In genomic region chr12:75479963-75480461, GRCh38 we compare ENCODE assay signal across 8 cellular contexts. TPM values are rescaled to one million over a fixed set of nuclear protein-coding genes. Genes with fewer than 3 reads are reported as not detected.
DNase-seq lines count a peak whose midpoint lies in the region; ATAC-seq and TF ChIP-seq lines count a peak whose summit lies in the region.

No MANE protein-coding gene starts in this region.

- H3K36me3 Mint-ChIP-seq in progenitor cell of endocrine pancreas (ENCODE audit: insufficient read depth) = no peaks in the 10 kb centered on the region

- no peak overlapping the region for H2BK12ac ChIP-seq in neuronal stem cell (ENCODE audit: low read length)

- H3K79me1 ChIP-seq in neuronal stem cell (ENCODE audit: low read depth, low read length) = no peaks in the 10 kb centered on the region

- peak overlapping the region in 58 of 59 donors; percentile 10 to 76 (median 53) for H3K4me3 ChIP-seq in dorsolateral prefrontal cortex
- no peak overlapping the region for H3K4me3 ChIP-seq in neuronal stem cell (ENCODE audit: low read length in 2 of 2)

- no peak overlapping the region for H3K4ac ChIP-seq in neuronal stem cell (ENCODE audit: low read length)

- no peak overlapping the region for H3K14ac ChIP-seq in neuronal stem cell (ENCODE audit: low read length)

- H3K9me3 Mint-ChIP-seq in progenitor cell of endocrine pancreas (ENCODE audit: low read depth) = no peaks in the 10 kb centered on the region

- WGBS in neuronal stem cell (ENCODE audit: extremely low coverage in 2 of 2, insufficient read length in 2 of 2, insufficient replicate concordance in 1 of 2), 2 donors = no CpG with 5 or more reads among the region's 2 CpGs

- peaks cover 0 to 10% of the 10 kb centered on the region in 2 donors for H3K4me1 ChIP-seq in neuronal stem cell (ENCODE audit: control insufficient read depth in 2 of 2, insufficient read depth in 1 of 2, low read depth in 1 of 2, low read length in 2 of 2)

- no peaks in the 10 kb centered on the region for H3K27me3 Mint-ChIP-seq in progenitor cell of endocrine pancreas

- intact Hi-C loops in dorsolateral prefrontal cortex (cut with DNase I) = loop anchor here (10.0 kb wide), 3 partner anchors 85 to 785 kb away; partner anchors contain the start of genes CAPS2 (in 1 of the 2), GLIPR1L1 (in 1 of the 2) and GLIPR1L2 (in 1 of the 2)

- H4K8ac ChIP-seq in neuronal stem cell (ENCODE audit: low read depth, low read length) = no peak overlapping the region

- peak overlapping the region; percentile 68 for H2AFZ ChIP-seq in neuronal stem cell (ENCODE audit: low read length)

- H3K23ac ChIP-seq in neuronal stem cell (ENCODE audit: low read depth, low read length, poor library complexity) = no peak overlapping the region

- H3K27ac ChIP-seq in dorsolateral prefrontal cortex = peak overlapping the region in 40 of 59 donors; percentile 12 to 83 (median 60)
- no peak overlapping the region for H3K27ac ChIP-seq in neuronal stem cell (replicated peaks; ENCODE audit: low read length)

- peaks cover 1% of the 10 kb centered on the region for H3K4me1 Mint-ChIP-seq in progenitor cell of endocrine pancreas (ENCODE audit: low read depth)

- H3K4me2 ChIP-seq in neuronal stem cell (ENCODE audit: insufficient read depth, low read length, poor library complexity, severe bottlenecking) = no peak overlapping the region

- H3K9me3 ChIP-seq in neuronal stem cell (replicated peaks in 1 of 2; ENCODE audit: control insufficient read depth in 2 of 2, insufficient read depth in 1 of 2, low read depth in 1 of 2, low read length in 2 of 2) = no peaks in the 10 kb centered on the region

- no peaks in the 10 kb centered on the region for H3K27me3 ChIP-seq in dorsolateral prefrontal cortex
- no peaks in the 10 kb centered on the region for H3K27me3 ChIP-seq in neuronal stem cell (ENCODE audit: control insufficient read depth in 3 of 3, insufficient read depth in 3 of 3, low read depth in 1 of 3, low read length in 3 of 3)

- peak; percentile 48 for ATAC-seq in GM21717 (IDR thresholded peaks at IDR 0.05; ENCODE audit: unreplicated experiment)

- no peak overlapping the region for H4K91ac ChIP-seq in neuronal stem cell (ENCODE audit: low read depth, low read length, poor library complexity)

- no peak overlapping the region for H2AK5ac ChIP-seq in neuronal stem cell (ENCODE audit: low read depth, low read length)

- H3K18ac ChIP-seq in neuronal stem cell (ENCODE audit: low read length) = no peak overlapping the region

- H3K36me3 ChIP-seq in neuronal stem cell (replicated peaks in 1 of 2; ENCODE audit: control insufficient read depth in 2 of 2, insufficient read depth in 2 of 2, low read length in 2 of 2) = no peaks in the 10 kb centered on the region

- H3K9ac ChIP-seq in neuronal stem cell (ENCODE audit: low read depth, low read length, poor library complexity) = no peak overlapping the region

- DNase-seq in EL (peak; percentile 59), MV-4-11 (lab: John Stamatoyannopoulos, UW) (peak; percentile 43), dorsolateral prefrontal cortex (no peak), neuronal stem cell (ENCODE audit: low spot score) (no peak), islet precursor cell (no peak), progenitor cell of endocrine pancreas (ENCODE audit: low spot score, unreplicated experiment) (no peak), NCI-H748 treated with DMSO at 0.1 percent for 48 hours (lab: John Stamatoyannopoulos, UW) (no peak)

- H2BK15ac ChIP-seq in neuronal stem cell (ENCODE audit: low read length) = no peak overlapping the region

- no peak overlapping the region for H3K4me3 Mint-ChIP-seq in progenitor cell of endocrine pancreas (ENCODE audit: low read depth)

- H2BK5ac ChIP-seq in neuronal stem cell (ENCODE audit: low read length) = no peak overlapping the region

- no peak overlapping the region for H2BK120ac ChIP-seq in neuronal stem cell (ENCODE audit: low read depth, low read length)

- H3K27ac Mint-ChIP-seq in progenitor cell of endocrine pancreas = no peak overlapping the region

- TF ChIP-seq CTCF in dorsolateral prefrontal cortex (IDR thresholded peaks at IDR 0.05 in 54 of 56, conservative IDR thresholded peaks at IDR 0.05 in 2 of 56; ENCODE audit: low read depth in 1 of 56, partially characterized antibody in 56 of 56) = no peak
- no peak for TF ChIP-seq CTCF in progenitor cell of endocrine pancreas (IDR thresholded peaks at IDR 0.05; ENCODE audit: unreplicated experiment)

RNA-seq across cellular contexts. Expression of gene GLIPR1, which starts 0.5 kb away (rescaled TPM):
- total RNA-seq in dorsolateral prefrontal cortex (10 to 100 TPM in 113 of 120 experiments, 1 to 10 TPM in 7; 7.5 to 35.7 (median 20.7) TPM), progenitor cell of endocrine pancreas (0.22 and 0.33 TPM in 2 replicates)
- 0.24 TPM for polyA plus RNA-seq in neuronal stem cell (2013, experiment 1 of 2)
- 0.21 TPM for polyA plus RNA-seq in neuronal stem cell (2013, experiment 2 of 2)

RNA-seq across cellular contexts. Expression of gene KRR1, which starts 31.4 kb away (rescaled TPM):
- total RNA-seq in dorsolateral prefrontal cortex (10 to 100 TPM; 35.1 to 68.2 (median 51.2) TPM), progenitor cell of endocrine pancreas (71.2 and 71.3 TPM in 2 replicates)
- polyA plus RNA-seq in neuronal stem cell (2013, experiment 1 of 2) = 68.7 TPM
- 71.1 TPM for polyA plus RNA-seq in neuronal stem cell (2013, experiment 2 of 2)

Comparison
In these comparisons a context has a peak if more than half of its experiments do, and no peak if none do; other contexts are left out.
1. DNase-seq: peak in EL (single experiment) and MV-4-11 (single experiment); none in dorsolateral prefrontal cortex (0 of 10), neuronal stem cell (single experiment), islet precursor cell (single experiment), progenitor cell of endocrine pancreas (single experiment) and NCI-H748 treated with DMSO at 0.1 percent for 48 hours (single experiment).
2. H3K4me3 ChIP-seq: peak in dorsolateral prefrontal cortex (58 of 59); none in neuronal stem cell (0 of 2).